ENCODE assay signal across 1 cellular context in the genomic region with DNA sequence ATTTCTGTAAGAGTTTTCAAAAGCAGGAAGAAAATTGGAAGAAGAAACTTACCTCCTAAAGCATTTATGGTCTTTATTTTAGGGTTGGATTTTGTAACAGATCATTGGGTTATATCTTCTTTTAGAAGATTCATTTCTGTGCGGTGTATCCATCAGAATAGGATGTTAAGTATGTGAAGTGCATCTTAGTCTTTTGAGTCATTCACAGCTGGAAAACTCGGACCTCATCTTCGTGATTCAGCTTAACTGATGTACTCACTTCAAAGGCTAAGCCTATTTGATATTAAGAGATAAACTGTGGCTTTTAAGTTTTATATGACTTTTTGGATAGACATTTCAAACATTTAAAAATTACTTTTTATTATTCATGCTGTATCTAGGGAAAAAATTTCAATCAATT.
TF ChIP-seq lines count a peak whose summit lies in the region.

No MANE protein-coding gene starts in this region.

TF ChIP-seq in GM23338, 12 proteins besides CTCF, POLR2A, EP300 and RAD21 (continued from another document):
- TF ChIP-seq ZNF462 (CRISPR knock-in tag; IDR thresholded peaks at IDR 0.05) (no peak), ZNF331 (CRISPR knock-in tag; IDR thresholded peaks at IDR 0.05; ENCODE audit: low read depth) (no peak), REST (IDR thresholded peaks at IDR 0.05; ENCODE audit: unreplicated experiment) (no peak), POLR2AphosphoS5 (IDR thresholded peaks at IDR 0.05; ENCODE audit: low read depth) (no peak)
